In the genomic region with DNA sequence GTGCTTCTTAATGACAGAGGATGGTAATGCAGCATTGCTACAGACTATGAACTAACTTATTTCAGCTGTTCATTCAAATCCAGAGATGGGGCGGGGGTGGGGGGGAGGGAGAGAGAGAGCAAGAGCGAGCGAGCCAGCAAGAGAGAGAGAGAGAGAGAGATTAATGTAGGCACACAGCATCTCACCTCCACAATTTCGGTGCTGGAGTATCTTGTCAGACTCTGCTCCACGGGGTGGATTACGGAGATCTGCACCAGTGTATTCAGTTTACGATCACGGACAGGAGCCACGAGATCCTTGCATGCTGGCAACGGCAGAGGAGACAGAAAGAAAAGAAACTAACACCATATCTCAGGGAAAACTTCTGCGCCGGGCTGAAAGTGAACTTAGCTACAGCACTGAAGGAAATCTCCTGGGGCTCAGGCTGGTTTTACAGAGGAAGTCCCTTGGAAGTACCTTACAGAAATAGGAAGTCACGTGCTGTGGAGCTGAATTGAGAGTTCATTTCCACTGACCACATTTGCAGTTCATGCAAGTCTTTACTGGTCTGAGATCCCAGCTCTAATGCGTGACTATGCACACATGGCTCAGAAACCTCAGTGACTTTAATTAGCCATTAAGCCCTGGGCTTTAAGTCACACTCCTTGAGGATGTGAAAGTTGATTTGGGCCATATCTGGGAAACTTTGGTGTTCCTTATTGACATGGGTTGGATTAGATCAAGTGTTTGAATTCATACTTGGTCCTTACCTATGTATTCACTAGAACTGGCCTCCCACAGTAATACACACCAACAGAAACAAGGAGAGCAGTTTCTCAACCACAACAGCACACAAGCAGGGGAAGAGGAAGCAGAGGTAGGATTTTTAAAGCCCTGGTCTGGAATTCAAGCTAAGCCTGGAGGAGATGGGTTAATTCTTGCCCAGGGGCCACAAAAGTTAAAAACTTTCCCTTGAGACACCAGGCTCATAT, we compare ENCODE assay signal across 8 cellular contexts.
A peak's percentile ranks its signal among the peaks of the same experiment; 100 is the strongest.
DNase-seq lines count a peak whose midpoint lies in the region; ATAC-seq and TF ChIP-seq lines count a peak whose summit lies in the region.

No MANE protein-coding gene starts in this region.

- no peaks in the 10 kb centered on the region for H3K27me3 Mint-ChIP-seq in Caco-2 (ENCODE audit: insufficient read depth, unreplicated experiment)
- no peaks in the 10 kb centered on the region for H3K27me3 Mint-ChIP-seq in memory B cell

- no peaks in the 10 kb centered on the region for H3K4me1 Mint-ChIP-seq in Caco-2 (ENCODE audit: low read depth, unreplicated experiment)
- peaks cover 6% of the 10 kb centered on the region for H3K4me1 Mint-ChIP-seq in memory B cell

- no peaks in the 10 kb centered on the region for H3K36me3 Mint-ChIP-seq in Caco-2 (ENCODE audit: insufficient read depth, unreplicated experiment)
- no peaks in the 10 kb centered on the region for H3K36me3 Mint-ChIP-seq in memory B cell

- no peaks in the 10 kb centered on the region for H3K9me3 ChIP-seq in Caco-2

- ATAC-seq in GM21717 (IDR thresholded peaks at IDR 0.05; ENCODE audit: unreplicated experiment) (peak; percentile 47), memory B cell (ENCODE audit: low read depth) (no peak), HG02970 (IDR thresholded peaks at IDR 0.05; ENCODE audit: low FRiP score, unreplicated experiment) (no peak)

- H3K4me3 ChIP-seq in Caco-2 (ENCODE audit: low read depth, low read length) (no peak overlapping the region), dorsolateral prefrontal cortex (peak overlapping the region; percentile 23 to 73 (median 53))

- no peaks in the 10 kb centered on the region for H3K36me3 ChIP-seq in Caco-2 (ENCODE audit: control insufficient read depth, insufficient read depth, low read length)

- DNase-seq in Caco-2, result no peak
- DNase-seq in Kasumi-1 (lab: John Stamatoyannopoulos, UW), result peak; percentile 90 to 91
- peak; percentile 71 for DNase-seq in activated CD4-positive, alpha-beta T cell treated with anti-CD3 and anti-CD28 coated beads for 48 hours
- peak in 6 of 10 donors; percentile 20 to 46 (median 37) for DNase-seq in dorsolateral prefrontal cortex
- no peak for DNase-seq in memory B cell (ENCODE audit: low spot score in 2 of 2)
- DNase-seq in stimulated activated CD8-positive, alpha-beta memory T cell treated with anti-CD3 and anti-CD28 coated beads, Interleukin-7, amount 100 ng/mL, for 4 hours (ENCODE audit: low read depth in 2 of 2), result peak; percentile 3 to 27

- no TSS peak for BruUV-seq in Caco-2 (replicated peaks; lab: Mats Ljungman, UMichigan)

- no peaks in the 10 kb centered on the region for H3K27me3 ChIP-seq in Caco-2 (replicated peaks; ENCODE audit: control insufficient read depth, insufficient read depth, low read length)
- H3K27me3 ChIP-seq in dorsolateral prefrontal cortex, result no peaks in the 10 kb centered on the region

- CTCF ChIA-PET in Caco-2 (lab: Charles Lee), result no interaction called here

- peaks cover 9% of the 10 kb centered on the region for H3K4me1 ChIP-seq in Caco-2

- POLR2A ChIA-PET in Caco-2 (lab: Charles Lee), result no interaction called here

- H3K9me3 Mint-ChIP-seq in Caco-2 (ENCODE audit: unreplicated experiment) (no peaks in the 10 kb centered on the region), memory B cell (no peaks in the 10 kb centered on the region)

- H3K4me3 Mint-ChIP-seq in Caco-2 (ENCODE audit: unreplicated experiment), result peak overlapping the region; percentile 39
- peak overlapping the region; percentile 70 for H3K4me3 Mint-ChIP-seq in memory B cell

- intact Hi-C loops in Caco-2 (cut with micrococcal nuclease; ENCODE audit: unreplicated experiment), result no loop called here
- intact Hi-C loops in dorsolateral prefrontal cortex (cut with DNase I), result no loop called here

- H3K27ac Mint-ChIP-seq in Caco-2 (ENCODE audit: unreplicated experiment) (no peak overlapping the region), memory B cell (no peak overlapping the region)

- peak overlapping the region in 36 of 59 donors; percentile 1 to 72 (median 44) for H3K27ac ChIP-seq in dorsolateral prefrontal cortex

- TF ChIP-seq CTCF in Caco-2 (IDR thresholded peaks at IDR 0.05; ENCODE audit: insufficient read depth in 1 of 2, low read depth in 1 of 2, low read length in 1 of 2, severe bottlenecking in 1 of 2, unreplicated experiment in 1 of 2) (no peak), dorsolateral prefrontal cortex (IDR thresholded peaks at IDR 0.05 in 54 of 56, conservative IDR thresholded peaks at IDR 0.05 in 2 of 56; ENCODE audit: low read depth in 1 of 56, partially characterized antibody in 56 of 56) (no peak)

Comparison
In these comparisons a context has a peak if more than half of its experiments do, and no peak if none do; other contexts are left out.
1. DNase-seq: peak in Kasumi-1 (2 of 2), activated CD4-positive, alpha-beta T cell treated with anti-CD3 and anti-CD28 coated beads for 48 hours (single experiment), dorsolateral prefrontal cortex (6 of 10) and stimulated activated CD8-positive, alpha-beta memory T cell treated with anti-CD3 and anti-CD28 coated beads, Interleukin-7, amount 100 ng/mL, for 4 hours (2 of 2); none in Caco-2 (0 of 2) and memory B cell (0 of 2).